ENCODE assay signal across 13 cellular contexts in the genomic region with DNA sequence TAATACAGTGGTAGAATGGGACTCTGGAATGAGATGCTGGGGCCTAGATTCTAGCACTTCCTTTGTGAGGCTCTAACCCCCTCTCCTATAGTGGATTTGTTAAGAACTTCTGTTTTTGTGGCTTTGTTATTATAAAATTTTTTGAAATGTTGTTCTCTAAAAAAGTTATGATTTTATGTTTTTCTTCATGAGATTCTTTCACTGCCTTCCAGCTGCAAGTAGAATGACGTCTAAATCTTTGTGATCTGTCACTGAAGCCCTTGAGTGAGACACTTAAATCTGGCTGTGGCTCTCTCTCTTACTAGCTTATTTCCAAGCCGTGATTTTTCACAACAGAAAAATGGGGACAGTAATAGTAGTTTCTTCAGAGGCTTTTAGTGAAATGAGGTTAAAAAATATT. TPM values are rescaled to one million over a fixed set of nuclear protein-coding genes. Genes with fewer than 3 reads are reported as not detected.
DNase-seq lines count a peak whose midpoint lies in the region; ATAC-seq and TF ChIP-seq lines count a peak whose summit lies in the region.
"Had no signal": no experiment of that assay in that cellular context is flagged by ENCODE, and none has a peak within 500 bp of the region (broad histone marks: within the 10 kb centered on the region; RNA-seq: fewer than 3 reads in every experiment).

No MANE protein-coding gene starts in this region.

- peak overlapping the region; percentile 69 for H3K4me3 ChIP-seq in OCI-LY7 (ENCODE audit: low read depth, low read length, poor library complexity, severe bottlenecking)
- H3K4me3 ChIP-seq in effector memory CD4-positive, alpha-beta T cell (ENCODE audit: insufficient read depth, low read depth, low read length, poor library complexity, severe bottlenecking): peak overlapping the region; percentile 82
- H3K4me3 ChIP-seq: HAP-1 had no signal

- POLR2A ChIA-PET in activated CD4-positive, alpha-beta T cell treated with anti-CD3 and anti-CD28 coated beads for 36 hours (lab: Charles Lee): interaction anchor here (0.7 to 1.3 kb wide), 4 partner anchors 9 to 398 kb away, joined by 3 to 4 read pairs (median 4); no protein-coding TSS in a partner anchor
- POLR2A ChIA-PET in OCI-LY7 (lab: Charles Lee): interaction anchor here (0.6 to 1.2 kb wide), 3 partner anchors 13 to 28 kb away, joined by 3 read pairs; no protein-coding TSS in a partner anchor

- H3K9me3 Mint-ChIP-seq in activated CD4-positive, alpha-beta T cell treated with anti-CD3 and anti-CD28 coated beads for 36 hours (ENCODE audit: low read depth): no peaks in the 10 kb centered on the region
- H3K9me3 Mint-ChIP-seq in stimulated activated memory B cell treated with anti-CD40 and anti-IgM and Interleukin-4, amounts not matched to agents 10 μg/mL and 1 μg/mL and 100 μg/mL, for 72 hours: no peaks in the 10 kb centered on the region

- peak overlapping the region; percentile 91 for H3K27ac Mint-ChIP-seq in activated CD4-positive, alpha-beta T cell treated with anti-CD3 and anti-CD28 coated beads for 36 hours
- H3K27ac Mint-ChIP-seq in stimulated activated memory B cell treated with anti-CD40 and anti-IgM and Interleukin-4, amounts not matched to agents 10 μg/mL and 1 μg/mL and 100 μg/mL, for 72 hours: peak overlapping the region; percentile 95

- H3K4me1 Mint-ChIP-seq in activated CD4-positive, alpha-beta T cell treated with anti-CD3 and anti-CD28 coated beads for 36 hours: peaks cover 80% of the 10 kb centered on the region
- peaks cover 79% of the 10 kb centered on the region for H3K4me1 Mint-ChIP-seq in stimulated activated memory B cell treated with anti-CD40 and anti-IgM and Interleukin-4, amounts not matched to agents 10 μg/mL and 1 μg/mL and 100 μg/mL, for 72 hours

- H3K4me1 ChIP-seq in OCI-LY7 (ENCODE audit: insufficient read depth, low read length, poor library complexity, severe bottlenecking): peaks cover 50% of the 10 kb centered on the region
- H3K4me1 ChIP-seq in effector memory CD4-positive, alpha-beta T cell (ENCODE audit: control insufficient read depth, insufficient read depth, low read length, poor library complexity, severe bottlenecking): peaks cover 55% of the 10 kb centered on the region

- CTCF ChIA-PET in activated CD4-positive, alpha-beta T cell treated with anti-CD3 and anti-CD28 coated beads for 36 hours (lab: Charles Lee): interaction anchor here (0.6 to 6.6 kb wide), 7 partner anchors 8 to 318 kb away, joined by 3 to 52 read pairs (median 9); a partner anchor contains a TSS
- CTCF ChIA-PET in OCI-LY7 (lab: Charles Lee; ENCODE audit: unreplicated experiment): interaction anchor here (0.6 to 2.7 kb wide), 4 partner anchors 8 to 203 kb away, joined by 3 to 7 read pairs (median 6); no protein-coding TSS in a partner anchor

- no peaks in the 10 kb centered on the region for H3K27me3 ChIP-seq in effector memory CD4-positive, alpha-beta T cell (replicated peaks; ENCODE audit: control insufficient read depth, insufficient read depth, low read length, poor library complexity, severe bottlenecking)

- no peaks in the 10 kb centered on the region for H3K9me2 ChIP-seq in OCI-LY7 (ENCODE audit: insufficient read depth, low read length)

- intact Hi-C loops in activated CD4-positive, alpha-beta T cell treated with anti-CD3 and anti-CD28 coated beads for 36 hours (cut with DNase I, micrococcal nuclease): loop anchor here (1.0 to 5.0 kb wide), 10 partner anchors 10 to 1005 kb away; a partner anchor contains a TSS
- intact Hi-C loops in OCI-LY7 (cut with micrococcal nuclease; ENCODE audit: unreplicated experiment): loop anchor here (5.0 kb wide), 1 partner anchor 380 kb away; a partner anchor contains a TSS

- no peak for DNase-seq in activated CD4-positive, alpha-beta T cell treated with anti-CD3 and anti-CD28 coated beads for 36 hours
- DNase-seq in activated CD4-positive, alpha-beta T cell treated with anti-CD3 and anti-CD28 coated beads for 4 hours: no peak
- DNase-seq in OCI-LY7 (ENCODE audit: low spot score) (peak; percentile 26), NCI-H82 treated with DMSO at 0.1 percent for 48 hours (lab: John Stamatoyannopoulos, UW; ENCODE audit: unreplicated experiment) (no peak), pons (ENCODE audit: low spot score) (no peak)
- DNase-seq in effector memory CD4-positive, alpha-beta T cell: no peak
- DNase-seq: amygdala, NCI-H1105 treated with DMSO at 0.1 percent for 48 hours, NCI-H774, substantia nigra had no signal

- H3K36me3 ChIP-seq in OCI-LY7 (ENCODE audit: insufficient read depth, low read length): peaks cover 9% of the 10 kb centered on the region
- H3K36me3 ChIP-seq in effector memory CD4-positive, alpha-beta T cell (ENCODE audit: control insufficient read depth, insufficient read depth, low read length): peaks cover 6% of the 10 kb centered on the region
- H3K36me3 ChIP-seq: HAP-1 had no signal

- no peak for ATAC-seq in activated CD4-positive, alpha-beta T cell treated with anti-CD3 and anti-CD28 coated beads for 36 hours
- no peak for ATAC-seq in stimulated activated memory B cell treated with anti-CD40 and anti-IgM and Interleukin-4, amounts not matched to agents 10 μg/mL and 1 μg/mL and 100 μg/mL, for 72 hours
- ATAC-seq in GM18907 (IDR thresholded peaks at IDR 0.05; ENCODE audit: unreplicated experiment): no peak

- H4K20me1 ChIP-seq in OCI-LY7 (ENCODE audit: insufficient read depth, low read length): peaks cover 12% of the 10 kb centered on the region; the same call in 1 of the 2 replicates

- no peaks in the 10 kb centered on the region for H3K9me3 ChIP-seq in OCI-LY7 (ENCODE audit: low read length)
- H3K9me3 ChIP-seq in effector memory CD4-positive, alpha-beta T cell (ENCODE audit: control insufficient read depth, low read length): no peaks in the 10 kb centered on the region
- H3K9me3 ChIP-seq: HAP-1 had no signal

- peak overlapping the region; percentile 81 for H3K4me3 Mint-ChIP-seq in activated CD4-positive, alpha-beta T cell treated with anti-CD3 and anti-CD28 coated beads for 36 hours
- H3K4me3 Mint-ChIP-seq in stimulated activated memory B cell treated with anti-CD40 and anti-IgM and Interleukin-4, amounts not matched to agents 10 μg/mL and 1 μg/mL and 100 μg/mL, for 72 hours: peak overlapping the region; percentile 98

- peaks cover 68% of the 10 kb centered on the region for H3K79me2 ChIP-seq in OCI-LY7 (ENCODE audit: insufficient read depth, low read depth, low read length)

- H3K27ac ChIP-seq in OCI-LY7 (ENCODE audit: low read depth, low read length, poor library complexity, severe bottlenecking): peak overlapping the region; percentile 93
- peak overlapping the region; percentile 96 for H3K27ac ChIP-seq in effector memory CD4-positive, alpha-beta T cell (ENCODE audit: insufficient read depth, low read length, poor library complexity, severe bottlenecking)

- H3K27me3 Mint-ChIP-seq in activated CD4-positive, alpha-beta T cell treated with anti-CD3 and anti-CD28 coated beads for 36 hours: no peaks in the 10 kb centered on the region
- H3K27me3 Mint-ChIP-seq in stimulated activated memory B cell treated with anti-CD40 and anti-IgM and Interleukin-4, amounts not matched to agents 10 μg/mL and 1 μg/mL and 100 μg/mL, for 72 hours: no peaks in the 10 kb centered on the region

- no peak for TF ChIP-seq CTCF in OCI-LY7 (conservative IDR thresholded peaks at IDR 0.05; ENCODE audit: low read length)

- H3K36me3 Mint-ChIP-seq in activated CD4-positive, alpha-beta T cell treated with anti-CD3 and anti-CD28 coated beads for 36 hours (ENCODE audit: low read depth): peaks cover 27% of the 10 kb centered on the region
- peaks cover 20% of the 10 kb centered on the region for H3K36me3 Mint-ChIP-seq in stimulated activated memory B cell treated with anti-CD40 and anti-IgM and Interleukin-4, amounts not matched to agents 10 μg/mL and 1 μg/mL and 100 μg/mL, for 72 hours

- H2AFZ ChIP-seq in OCI-LY7 (ENCODE audit: low read length): no peak overlapping the region

- peak overlapping the region; percentile 88 for H3K4me2 ChIP-seq in OCI-LY7 (ENCODE audit: low read length)

- BruUV-seq in OCI-LY7 (replicated peaks; lab: Mats Ljungman, UMichigan): no TSS peak

RNA-seq across cellular contexts. Expression of a gene that starts 1.6 kb away (rescaled TPM):
- 10 to 100 TPM; 45.1 to 49.1 TPM for total RNA-seq in activated CD4-positive, alpha-beta T cell treated with anti-CD3 and anti-CD28 coated beads for 36 hours
- total RNA-seq in OCI-LY7 (2014; rRNA removed; shearing (Covaris generic)): 30.5 and 32.4 TPM in 2 replicates
- total RNA-seq in OCI-LY7 (2022): 34.7 and 35.9 TPM in 2 replicates
